Comparison of ENCODE assay signal across 8 cellular contexts in the genomic region with DNA sequence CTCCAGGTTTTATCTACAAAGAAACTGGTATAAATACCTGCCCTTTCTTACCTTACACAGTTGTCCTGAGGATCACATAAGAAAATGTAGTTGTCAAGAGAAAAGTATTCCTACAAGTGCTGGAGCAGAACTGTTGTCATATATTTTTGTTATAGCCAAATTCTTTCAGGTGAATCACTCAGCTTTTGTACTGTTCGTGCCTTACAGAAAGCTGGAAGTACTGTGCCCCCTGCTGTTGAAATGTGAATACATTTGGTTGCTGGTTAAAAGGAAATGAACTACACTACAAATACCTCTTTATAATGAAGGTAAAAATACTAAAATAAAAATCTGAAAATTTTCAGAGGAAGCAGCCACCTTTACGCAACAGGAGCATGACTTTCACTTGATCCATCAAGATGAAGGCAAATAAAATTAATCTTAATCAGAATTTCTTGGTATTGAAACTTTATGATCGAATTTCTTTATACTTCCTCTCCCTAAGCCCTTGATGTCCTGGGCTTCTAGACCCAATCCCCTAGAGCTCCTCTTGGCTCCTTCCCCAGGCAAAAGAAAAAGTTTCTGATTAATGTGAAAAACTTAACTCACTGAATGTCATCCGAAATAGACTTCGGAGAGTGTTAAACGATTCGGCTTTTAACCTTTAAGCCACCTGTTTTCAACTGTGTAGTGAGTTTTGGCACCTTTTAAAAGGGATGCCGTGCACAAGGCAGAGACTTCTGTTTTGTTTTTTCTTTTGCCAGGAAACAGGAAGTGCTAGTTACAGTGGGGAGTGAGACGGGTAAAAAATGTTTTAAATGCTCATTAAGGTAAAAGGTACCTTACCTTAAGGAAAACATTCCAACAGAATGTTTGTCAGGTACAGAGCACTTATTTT. TPM values are rescaled to one million over a fixed set of nuclear protein-coding genes. Genes with fewer than 3 reads are reported as not detected.
A peak's percentile ranks its signal among the peaks of the same experiment; 100 is the strongest.
DNase-seq lines count a peak whose midpoint lies in the region; ATAC-seq, FAIRE-seq and TF ChIP-seq lines count a peak whose summit lies in the region.

No MANE protein-coding gene starts in this region.

- TF ChIP-seq CTCF in OCI-LY7 (conservative IDR thresholded peaks at IDR 0.05; ENCODE audit: low read length) (peak; percentile 93), astrocyte of the cerebellum (IDR thresholded peaks at IDR 0.05; ENCODE audit: low read depth, low read length, missing control alignments) (peak; percentile 64)

- H3K27ac ChIP-seq in OCI-LY7 (ENCODE audit: low read depth, low read length, poor library complexity, severe bottlenecking): peak overlapping the region; percentile 70

- H3K4me2 ChIP-seq in OCI-LY7 (ENCODE audit: low read length): peak overlapping the region; percentile 76

- H2AFZ ChIP-seq in OCI-LY7 (ENCODE audit: low read length): peak overlapping the region; percentile 97

- peaks cover 20% of the 10 kb centered on the region for H3K4me1 ChIP-seq in OCI-LY7 (ENCODE audit: insufficient read depth, low read length, poor library complexity, severe bottlenecking)

- no peak for FAIRE-seq in urothelium cell line (lab: Jason Lieb, UNC)

- in situ Hi-C loops in astrocyte of the cerebellum (cut with HindIII; ENCODE audit: low sequenced_read_pairs): no loop called here

- no peaks in the 10 kb centered on the region for H3K9me2 ChIP-seq in OCI-LY7 (ENCODE audit: insufficient read depth, low read length)

- DNase-seq in NCI-H1092 treated with DMSO at 0.1 percent for 48 hours (lab: John Stamatoyannopoulos, UW): peak; percentile 29
- no peak for DNase-seq in NCI-H1092 (lab: John Stamatoyannopoulos, UW)
- peak; percentile 25 for DNase-seq in GM19240 (ENCODE audit: insufficient read length, low spot score)
- peak; percentile 81 for DNase-seq in OCI-LY7 (ENCODE audit: low spot score)
- DNase-seq in astrocyte of the cerebellum (ENCODE audit: low read depth): peak; percentile 76
- peak; percentile 60 for DNase-seq in left kidney (ENCODE audit: low read depth, low spot score)
- DNase-seq in urothelium cell line (ENCODE audit: low spot score): peak; percentile 51

- intact Hi-C loops in OCI-LY7 (cut with micrococcal nuclease; ENCODE audit: unreplicated experiment): loop anchor here (1.0 to 2.0 kb wide), 2 partner anchors 17 to 96 kb away; no protein-coding TSS in a partner anchor

- no peaks in the 10 kb centered on the region for H3K9me3 ChIP-seq in OCI-LY7 (ENCODE audit: low read length)

- H3K4me3 ChIP-seq in OCI-LY7 (ENCODE audit: low read depth, low read length, poor library complexity, severe bottlenecking) (peak overlapping the region; percentile 51), astrocyte of the cerebellum (ENCODE audit: low read depth, low read length) (no peak overlapping the region)

- peak; percentile 80 for ATAC-seq in HG03159 (IDR thresholded peaks at IDR 0.05; ENCODE audit: unreplicated experiment)

- CTCF ChIA-PET in OCI-LY7 (lab: Charles Lee; ENCODE audit: unreplicated experiment): interaction anchor here (1.0 to 1.1 kb wide), 2 partner anchors 17 to 103 kb away, joined by 3 to 5 read pairs; no protein-coding TSS in a partner anchor

- H4K20me1 ChIP-seq in OCI-LY7 (ENCODE audit: insufficient read depth, low read length): no peaks in the 10 kb centered on the region

- 0 out of 2 replicates have a peak, but pooled peaks cover 4% of the 10 kb centered on the region for H3K79me2 ChIP-seq in OCI-LY7 (ENCODE audit: insufficient read depth, low read depth, low read length)

- 0 out of 2 replicates have a peak, but pooled peaks cover 6% of the 10 kb centered on the region for H3K36me3 ChIP-seq in OCI-LY7 (ENCODE audit: insufficient read depth, low read length)

- no TSS peak for BruUV-seq in OCI-LY7 (replicated peaks; lab: Mats Ljungman, UMichigan)

- POLR2A ChIA-PET in OCI-LY7 (lab: Charles Lee): interaction anchor here (0.9 to 1.4 kb wide), 7 partner anchors 8 to 109 kb away, joined by 3 to 8 read pairs (median 3); partner anchors contain the start of genes CHML, KMO and OPN3

RNA-seq across cellular contexts. Expression of gene CHML, which starts 12.5 kb away (rescaled TPM):
- 19.2 and 22.6 TPM in 2 replicates for total RNA-seq in OCI-LY7 (2014; rRNA removed; shearing (Covaris generic))
- 10.7 and 10.8 TPM in 2 replicates for total RNA-seq in OCI-LY7 (2022)

RNA-seq across cellular contexts. Expression of gene OPN3, which starts 12.5 kb away (rescaled TPM):
- 18.9 and 19.8 TPM in 2 replicates for total RNA-seq in OCI-LY7 (2014; rRNA removed; shearing (Covaris generic))
- 10.7 and 14.3 TPM in 2 replicates for total RNA-seq in OCI-LY7 (2022)

RNA-seq across cellular contexts. Expression of gene WDR64, which starts 24.4 kb away (rescaled TPM):
- not detected in 2 replicates for total RNA-seq in OCI-LY7 (2014; rRNA removed; shearing (Covaris generic))
- total RNA-seq in OCI-LY7 (2022): not detected in 2 replicates
